Comparison of ENCODE assay signal across 22 cellular contexts in genomic region chr5:148072207-148072606, GRCh38. TPM values are rescaled to one million over a fixed set of nuclear protein-coding genes. Genes with fewer than 3 reads are reported as not detected.
DNase-seq lines count a peak whose midpoint lies in the region; ATAC-seq and TF ChIP-seq lines count a peak whose summit lies in the region.
"Had no signal": no experiment of that assay in that cellular context is flagged by ENCODE, and none has a peak within 500 bp of the region (broad histone marks: within the 10 kb centered on the region; RNA-seq: fewer than 3 reads in every experiment).

No MANE protein-coding gene starts in this region.

- H3K36me3 Mint-ChIP-seq in MCF 10A (ENCODE audit: insufficient read depth, unreplicated experiment) (no peaks in the 10 kb centered on the region), T-helper 17 cell (ENCODE audit: low read depth) (no peaks in the 10 kb centered on the region)
- H3K36me3 Mint-ChIP-seq: CD4-positive, alpha-beta memory T cell had no signal

- TF ChIP-seq CTCF in MCF 10A (IDR thresholded peaks at IDR 0.05; ENCODE audit: unreplicated experiment) (no peak), breast epithelium (IDR thresholded peaks at IDR 0.05) (no peak), epithelial cell of esophagus (IDR thresholded peaks at IDR 0.05; ENCODE audit: insufficient read depth, low read depth, low read length, missing control alignments) (no peak), foreskin keratinocyte (conservative IDR thresholded peaks at IDR 0.05) (no peak), suprapubic skin (IDR thresholded peaks at IDR 0.05) (no peak)

- peaks cover 13% of the 10 kb centered on the region for H3K9me3 Mint-ChIP-seq in MCF 10A (ENCODE audit: unreplicated experiment)

- H3K27ac Mint-ChIP-seq in MCF 10A (ENCODE audit: low read depth, unreplicated experiment) (peak overlapping the region; percentile 21), T-helper 17 cell (no peak overlapping the region)
- H3K27ac Mint-ChIP-seq: CD4-positive, alpha-beta memory T cell had no signal

- intact Hi-C loops in MCF 10A (cut with micrococcal nuclease) (no loop called here), breast epithelium (cut with DNase I; ENCODE audit: low total_unique reads) (no loop called here)

- H3K27me3 Mint-ChIP-seq in MCF 10A (ENCODE audit: insufficient read depth, unreplicated experiment) (no peaks in the 10 kb centered on the region), T-helper 17 cell (no peaks in the 10 kb centered on the region)
- H3K27me3 Mint-ChIP-seq: CD4-positive, alpha-beta memory T cell had no signal

- H3K27ac ChIP-seq in breast epithelium: no peak overlapping the region
- peak overlapping the region; percentile 54 for H3K27ac ChIP-seq in foreskin keratinocyte
- peak overlapping the region; percentile 18 for H3K27ac ChIP-seq in suprapubic skin
- H3K27ac ChIP-seq: GM23248 had no signal

- H3K4me3 ChIP-seq in breast epithelium (no peak overlapping the region), epithelial cell of esophagus (ENCODE audit: low read length) (no peak overlapping the region), suprapubic skin (no peak overlapping the region)
- H3K4me3 ChIP-seq: GM23248 had no signal

- POLR2A ChIA-PET in MCF 10A (lab: Yijun Ruan, JAX): interaction anchor here (0.6 to 4.4 kb wide), 5 partner anchors 14 to 1894 kb away, joined by 3 to 23 read pairs (median 11); no protein-coding TSS in a partner anchor

- TF ChIP-seq POLR2A in breast epithelium (IDR thresholded peaks at IDR 0.05): no peak
- no peak for TF ChIP-seq POLR2A in suprapubic skin (IDR thresholded peaks at IDR 0.05)

- ATAC-seq in foreskin keratinocyte: peak; percentile 65
- ATAC-seq in GM19463 (IDR thresholded peaks at IDR 0.05; ENCODE audit: unreplicated experiment): no peak
- no peak for ATAC-seq in T-helper 17 cell

- H3K36me3 ChIP-seq in breast epithelium (no peaks in the 10 kb centered on the region), suprapubic skin (no peaks in the 10 kb centered on the region)

- DNase-seq in MCF 10A (ENCODE audit: unreplicated experiment): no peak
- DNase-seq in breast epithelium (ENCODE audit: low spot score in 2 of 2): no peak
- peak; percentile 27 for DNase-seq in epithelial cell of esophagus (ENCODE audit: low read depth)
- DNase-seq in foreskin keratinocyte: peak in 1 of 2 donors; percentile 40
- no peak for DNase-seq in suprapubic skin (ENCODE audit: low spot score in 2 of 2)
- DNase-seq in T-helper 17 cell: no peak
- no peak for DNase-seq in stimulated activated CD4-positive, alpha-beta T cell treated with anti-CD3 and anti-CD28 coated beads, Interleukin-2, amount 100 ng/mL, for 48 hours
- DNase-seq: C1 segment of cervical spinal cord; Calu3; CD4-positive, alpha-beta memory T cell; COR-L47; DMS53; DMS79 treated with DMSO at 0.1 percent for 48 hours; GF-D8; GM23248; H7; HCEC 1CT had no signal

- H3K27me3 ChIP-seq in breast epithelium (no peaks in the 10 kb centered on the region), foreskin keratinocyte (no peaks in the 10 kb centered on the region), suprapubic skin (no peaks in the 10 kb centered on the region)

- WGBS in suprapubic skin: 49% methylated on average over 2 of the region's 2 CpGs

- CTCF ChIA-PET in MCF 10A (lab: Yijun Ruan, JAX): interaction anchor here (0.6 to 2.2 kb wide), 3 partner anchors 9 to 119 kb away, joined by 3 to 6 read pairs (median 4); no protein-coding TSS in a partner anchor

- H3K4me1 Mint-ChIP-seq in MCF 10A (ENCODE audit: insufficient read depth, unreplicated experiment) (peaks cover 12% of the 10 kb centered on the region), T-helper 17 cell (no peaks in the 10 kb centered on the region)
- H3K4me1 Mint-ChIP-seq: CD4-positive, alpha-beta memory T cell had no signal

- H3K9me3 ChIP-seq in breast epithelium (peaks cover 0 to 15% of the 10 kb centered on the region in 2 donors), suprapubic skin (no peaks in the 10 kb centered on the region), T-helper 17 cell (ENCODE audit: control insufficient read depth, low read length, poor library complexity, severe bottlenecking) (no peaks in the 10 kb centered on the region)

- H3K4me3 Mint-ChIP-seq in MCF 10A (ENCODE audit: unreplicated experiment): no peak overlapping the region
- no peak overlapping the region for H3K4me3 Mint-ChIP-seq in T-helper 17 cell
- H3K4me3 Mint-ChIP-seq: CD4-positive, alpha-beta memory T cell had no signal

- TF ChIP-seq EP300 in suprapubic skin (IDR thresholded peaks at IDR 0.05): no peak

- no TSS peak for BruUV-seq in MCF 10A (replicated peaks; lab: Mats Ljungman, UMichigan)

- H3K4me1 ChIP-seq in breast epithelium: no peaks in the 10 kb centered on the region
- peaks cover 25% of the 10 kb centered on the region for H3K4me1 ChIP-seq in foreskin keratinocyte
- peaks cover 2% of the 10 kb centered on the region for H3K4me1 ChIP-seq in suprapubic skin

RNA-seq across cellular contexts. Expression of gene SPINK5, which starts 8.4 kb away (rescaled TPM):
- total RNA-seq in MCF 10A (2022): 0.96 and 3.1 TPM in 2 replicates
- under 1 TPM in 2 of 3 donors, not detected in 1; under 0.01 to 0.16 TPM for total RNA-seq in breast epithelium
- 0.75 and 1.1 TPM in 2 replicates for total RNA-seq in foreskin keratinocyte
- polyA plus RNA-seq in foreskin keratinocyte: 0.55 and 0.56 TPM in 2 replicates
- 100 to 1,000 TPM; 172 to 373 (median 245) TPM for total RNA-seq in suprapubic skin
- not detected for total RNA-seq in T-helper 17 cell
- total RNA-seq: A673; CD4-positive, alpha-beta memory T cell; Daoy; G401; GM23248 had no signal
- polyA plus RNA-seq: BJ; CD4-positive, alpha-beta memory T cell; GM23248 had no signal

Comparison
In these comparisons a context has a peak if more than half of its experiments do, and no peak if none do; other contexts are left out.
1. H3K27ac ChIP-seq: peak in foreskin keratinocyte (single experiment) and suprapubic skin (single experiment); none in breast epithelium (0 of 2).
2. RNA of gene SPINK5, which starts 8.4 kb away (total RNA-seq): 172 to 373 TPM in suprapubic skin; 0.96 to 3.1 TPM in MCF 10A, 0.75 to 1.1 TPM in foreskin keratinocyte, under 0.01 to 0.16 TPM in breast epithelium and not detected in T-helper 17 cell; every median in the first group is over 10 times any median in the second.